Comparison of ENCODE assay signal across 16 cellular contexts in the genomic region with DNA sequence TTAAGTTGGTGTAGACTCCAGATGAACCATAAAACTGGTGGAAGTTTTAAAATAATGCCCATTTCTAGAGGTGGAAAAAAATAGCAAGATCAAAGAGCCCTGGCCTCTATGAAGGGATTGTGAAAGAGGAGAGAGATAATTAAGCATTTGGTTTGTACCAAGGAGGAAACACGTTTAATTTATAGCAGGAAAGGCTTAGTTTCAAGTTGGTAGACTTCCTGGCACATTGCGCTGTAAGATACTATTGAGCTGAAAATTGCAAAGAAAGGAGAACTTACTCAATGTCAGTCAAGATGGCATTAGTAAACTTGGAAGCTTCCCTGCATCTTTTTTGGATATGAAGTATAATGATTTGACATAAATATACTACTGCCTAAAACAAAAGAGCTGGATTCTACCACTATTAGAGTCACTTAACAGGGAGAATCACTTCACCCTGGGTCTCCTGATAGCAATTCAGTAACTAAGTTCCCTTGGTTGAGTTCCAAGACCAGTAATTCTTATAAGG.
"Had no signal": no experiment of that assay in that cellular context is flagged by ENCODE, and none has a peak within 500 bp of the region (broad histone marks: within the 10 kb centered on the region; RNA-seq: fewer than 3 reads in every experiment).

No MANE protein-coding gene starts in this region.

- H3K4me1 Mint-ChIP-seq: stimulated activated naive CD8-positive, alpha-beta T cell treated with anti-CD3 and anti-CD28 coated beads, Interleukin-15, amount 100 ng/mL, for 72 hours had no signal

- DNase-seq: activated CD4-positive, alpha-beta T cell treated with anti-CD3 and anti-CD28 coated beads for 1 hour; activated CD4-positive, alpha-beta T cell treated with anti-CD3 and anti-CD28 coated beads, Interleukin-2, amount 50 U/mL, for 4 hours; activated naive CD4-positive, alpha-beta T cell treated with Interleukin-2 at 50 U/mL for 16 hours; activated T-cell treated with anti-CD3 and anti-CD28 coated beads for 4 hours; dermis blood vessel endothelial cell; effector memory CD8-positive, alpha-beta T cell; heart right ventricle; psoas muscle; right lobe of liver; stimulated activated naive CD8-positive, alpha-beta T cell treated with anti-CD3 and anti-CD28 coated beads, Interleukin-15, amount 100 ng/mL, for 72 hours; testis had no signal

- H3K27ac Mint-ChIP-seq: effector memory CD8-positive, alpha-beta T cell; nephron; stimulated activated naive CD8-positive, alpha-beta T cell treated with anti-CD3 and anti-CD28 coated beads, Interleukin-15, amount 100 ng/mL, for 72 hours had no signal

- H3K9me3 Mint-ChIP-seq: effector memory CD8-positive, alpha-beta T cell; nephron; stimulated activated naive CD8-positive, alpha-beta T cell treated with anti-CD3 and anti-CD28 coated beads, Interleukin-15, amount 100 ng/mL, for 72 hours had no signal

- H3K4me3 Mint-ChIP-seq: effector memory CD8-positive, alpha-beta T cell; nephron; stimulated activated naive CD8-positive, alpha-beta T cell treated with anti-CD3 and anti-CD28 coated beads, Interleukin-15, amount 100 ng/mL, for 72 hours had no signal

- H3K4me3 ChIP-seq: ascending aorta, gastroesophageal sphincter, heart right ventricle, psoas muscle, right lobe of liver, testis, upper lobe of left lung had no signal

- H3K27ac ChIP-seq: ascending aorta, epithelial cell of prostate, gastroesophageal sphincter, heart right ventricle, psoas muscle, right lobe of liver, testis had no signal

- H3K27me3 ChIP-seq: ascending aorta, gastroesophageal sphincter, heart right ventricle, right lobe of liver, testis, upper lobe of left lung had no signal
